15 cellular contexts compared by ENCODE assay signal in genomic region chr11:120722539-120722938, GRCh38.
"Had no signal": no experiment of that assay in that cellular context is flagged by ENCODE, and none has a peak within 500 bp of the region (broad histone marks: within the 10 kb centered on the region; RNA-seq: fewer than 3 reads in every experiment).

No MANE protein-coding gene starts in this region.

- H3K36me3 ChIP-seq: heart right ventricle, stomach, thoracic aorta, transverse colon had no signal

- H3K27ac ChIP-seq: dorsolateral prefrontal cortex, heart right ventricle, stomach, thoracic aorta, transverse colon had no signal

- H3K9me3 ChIP-seq: thoracic aorta had no signal

- H3K4me3 ChIP-seq: dorsolateral prefrontal cortex, heart right ventricle, mucosa of descending colon, stomach, thoracic aorta, transverse colon had no signal

- H3K4me1 ChIP-seq: heart right ventricle, stomach, transverse colon had no signal

- DNase-seq: cortex of kidney; dorsolateral prefrontal cortex; effector CD8-positive, alpha-beta T cell; heart right ventricle; hypothalamus; left colon; mammary epithelial cell; mucosa of descending colon; naive thymus-derived CD8-positive, alpha-beta T cell; stimulated activated CD4-positive, alpha-beta T cell treated with anti-CD3 and anti-CD28 coated beads, Interleukin-2, amount 100 ng/mL, for 24 hours; stimulated activated naive CD4-positive, alpha-beta T cell; stomach; substantia nigra; transverse colon had no signal

- H3K27me3 ChIP-seq: dorsolateral prefrontal cortex, transverse colon had no signal
